ENCODE assay signal across 1 cellular context in the genomic region with DNA sequence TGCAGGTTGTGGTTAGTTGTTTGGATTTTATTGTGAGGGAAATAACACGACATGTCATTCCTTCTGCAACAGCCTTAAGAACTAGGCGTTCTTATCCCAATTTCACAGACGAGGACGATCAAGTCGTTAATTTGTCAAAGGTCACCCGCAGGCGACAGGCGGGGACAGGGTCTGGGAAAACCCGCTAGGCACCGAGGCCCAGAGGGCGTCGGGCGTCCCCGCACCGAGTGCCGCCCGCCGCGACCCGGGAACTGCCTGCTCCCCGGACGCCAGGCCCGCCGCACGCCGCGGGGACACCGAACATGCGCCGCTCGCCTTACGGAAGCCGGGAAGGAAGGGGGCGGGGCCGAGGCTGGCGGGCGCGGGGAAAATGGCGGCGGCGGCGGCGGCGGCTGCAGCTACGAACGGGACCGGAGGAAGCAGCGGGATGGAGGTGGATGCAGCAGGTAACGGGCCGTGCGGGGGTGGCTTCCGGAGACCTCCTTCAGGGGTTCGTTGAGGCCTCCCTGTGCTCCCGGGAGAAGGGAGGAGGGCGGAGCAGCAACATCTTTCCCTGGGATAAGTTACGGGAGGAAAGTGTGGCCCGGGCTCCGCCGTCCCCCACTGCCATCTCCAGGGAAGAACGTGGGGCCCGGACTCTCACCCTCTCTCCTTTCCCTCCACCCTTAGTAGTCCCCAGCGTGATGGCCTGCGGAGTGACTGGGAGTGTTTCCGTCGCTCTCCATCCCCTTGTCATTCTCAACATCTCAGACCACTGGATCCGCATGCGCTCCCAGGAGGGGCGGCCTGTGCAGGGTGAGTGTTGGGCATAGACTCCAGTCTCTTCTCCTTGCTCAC.
TF ChIP-seq lines count a peak whose summit lies in the region.

A gene (plus strand): TSS at position 349 of the 837 bp plus-strand sequence. CDS start 22 bp downstream, at position 371.

TF ChIP-seq in H1, 55 proteins besides CTCF, POLR2A, EP300 and RAD21:
- TF ChIP-seq SP4 (IDR thresholded peaks at IDR 0.05; ENCODE audit: low read length) (peak; percentile 34; the same call in 1 of the 2 replicates), CTBP2 (IDR thresholded peaks at IDR 0.05; ENCODE audit: borderline replicate concordance, insufficient read depth, insufficient read length, low read length) (no peak), SP1 (IDR thresholded peaks at IDR 0.05; ENCODE audit: low read depth, low read length) (no peak), SIX5 (IDR thresholded peaks at IDR 0.05; ENCODE audit: low read depth, low read length) (no peak), ASH2L (IDR thresholded peaks at IDR 0.05; ENCODE audit: low read length) (peak; percentile 98), BACH1 (IDR thresholded peaks at IDR 0.05; ENCODE audit: low read length) (no peak), RXRA (IDR thresholded peaks at IDR 0.05; ENCODE audit: insufficient read depth, low read depth, low read length) (no peak), KDM5A (IDR thresholded peaks at IDR 0.05; ENCODE audit: low read length) (peak; percentile 68; the same call in 1 of the 2 replicates), GABPA (IDR thresholded peaks at IDR 0.05; ENCODE audit: borderline replicate concordance, insufficient read depth, low read length) (no peak), SRF (IDR thresholded peaks at IDR 0.05; ENCODE audit: low read depth, low read length) (no peak), SIN3A (conservative IDR thresholded peaks at IDR 0.05 in 1 of 2, IDR thresholded peaks at IDR 0.05 in 1 of 2; ENCODE audit: low read depth in 1 of 2, low read length in 2 of 2) (peak in 1 of 2 experiments; percentile 34; a peak in 1 of 4 replicates), YY1 (IDR thresholded peaks at IDR 0.05; ENCODE audit: low read depth, low read length) (peak; percentile 94), MAFK (IDR thresholded peaks at IDR 0.05; ENCODE audit: low read depth, low read length) (no peak), KDM1A (IDR thresholded peaks at IDR 0.05; ENCODE audit: borderline replicate concordance, low read length) (no peak), RBBP5 (IDR thresholded peaks at IDR 0.05; ENCODE audit: borderline replicate concordance, low read depth, low read length) (peak; percentile 89; the same call in 1 of the 2 replicates), FOSL1 (IDR thresholded peaks at IDR 0.05; ENCODE audit: insufficient read depth, low read depth, low read length) (no peak), HDAC2 (IDR thresholded peaks at IDR 0.05; ENCODE audit: borderline replicate concordance in 1 of 2, low read depth in 2 of 2, low read length in 2 of 2) (peak in 1 of 2 experiments; percentile 68; a peak in 1 of 4 replicates), TAF1 (IDR thresholded peaks at IDR 0.05; ENCODE audit: low read depth, low read length) (peak; percentile 77), TBP (IDR thresholded peaks at IDR 0.05; ENCODE audit: low read depth, low read length) (peak; percentile 57; the same call in 1 of the 2 replicates), SAP30 (IDR thresholded peaks at IDR 0.05; ENCODE audit: insufficient read depth, insufficient replicate concordance, low read length) (peak; percentile 67), TEAD4 (IDR thresholded peaks at IDR 0.05; ENCODE audit: low read depth, low read length) (no peak), KDM4A (IDR thresholded peaks at IDR 0.05; ENCODE audit: low read depth, low read length, severe bottlenecking) (peak; percentile 69), PHF8 (conservative IDR thresholded peaks at IDR 0.05; ENCODE audit: low read depth, low read length) (peak; percentile 79)
- TF ChIP-seq, protein P1, sequence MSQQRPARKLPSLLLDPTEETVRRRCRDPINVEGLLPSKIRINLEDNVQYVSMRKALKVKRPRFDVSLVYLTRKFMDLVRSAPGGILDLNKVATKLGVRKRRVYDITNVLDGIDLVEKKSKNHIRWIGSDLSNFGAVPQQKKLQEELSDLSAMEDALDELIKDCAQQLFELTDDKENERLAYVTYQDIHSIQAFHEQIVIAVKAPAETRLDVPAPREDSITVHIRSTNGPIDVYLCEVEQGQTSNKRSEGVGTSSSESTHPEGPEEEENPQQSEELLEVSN (IDR thresholded peaks at IDR 0.05): peak; percentile 87
- TF ChIP-seq, protein P2, sequence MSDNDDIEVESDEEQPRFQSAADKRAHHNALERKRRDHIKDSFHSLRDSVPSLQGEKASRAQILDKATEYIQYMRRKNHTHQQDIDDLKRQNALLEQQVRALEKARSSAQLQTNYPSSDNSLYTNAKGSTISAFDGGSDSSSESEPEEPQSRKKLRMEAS (IDR thresholded peaks at IDR 0.05): peak; percentile 94
